Comparison of ENCODE assay signal across 10 cellular contexts in the genomic region with DNA sequence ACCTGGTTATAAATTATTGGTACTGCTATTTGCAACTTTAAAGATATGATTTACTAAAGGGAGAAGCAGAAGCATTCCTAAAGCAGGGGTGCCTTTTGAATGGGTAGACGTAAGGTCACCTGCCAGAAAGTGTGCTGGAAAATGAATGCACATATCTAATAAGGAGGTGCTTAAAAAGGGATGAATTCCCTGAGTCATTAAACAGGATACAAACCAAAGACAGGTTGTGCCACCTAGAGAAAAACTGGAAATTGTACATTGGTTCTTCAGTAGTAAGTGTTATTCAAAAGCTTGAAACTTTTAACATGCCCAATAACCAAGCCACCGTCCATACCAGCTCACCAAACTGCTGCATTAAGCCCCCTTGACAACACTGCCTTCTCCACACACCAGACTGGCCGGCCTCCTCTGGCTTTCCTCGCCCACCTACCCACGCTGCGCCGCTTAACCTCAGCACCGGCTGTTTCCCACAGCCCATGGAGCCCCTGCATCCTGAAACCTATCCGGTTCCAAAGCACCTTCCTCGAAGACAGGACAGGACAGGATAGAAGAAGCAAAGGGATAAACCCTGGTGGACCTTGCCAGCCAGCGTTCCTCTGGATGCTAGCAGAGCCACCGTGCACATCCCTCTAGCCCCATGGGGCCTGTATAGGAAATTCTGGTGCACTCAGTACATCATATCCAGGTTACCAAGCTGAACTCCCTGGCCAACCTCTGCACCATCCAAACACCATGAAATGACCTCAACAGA.
DNase-seq lines count a peak whose midpoint lies in the region; ATAC-seq and TF ChIP-seq lines count a peak whose summit lies in the region.
"Had no signal": no experiment of that assay in that cellular context is flagged by ENCODE, and none has a peak within 500 bp of the region (broad histone marks: within the 10 kb centered on the region; RNA-seq: fewer than 3 reads in every experiment).

No MANE protein-coding gene starts in this region.

- no peak for DNase-seq in activated naive CD4-positive, alpha-beta T cell treated with anti-CD3 and anti-CD28 coated beads, Interleukin-2, amount 10 ng/mL, durations not matched to agents 7 days and 5 days
- no peak for DNase-seq in activated naive CD4-positive, alpha-beta T cell (lab: John Stamatoyannopoulos, UW)
- DNase-seq in activated T-cell treated with anti-CD3 and anti-CD28 coated beads, Interleukin-2, amount 50 U/mL, for 72 hours: no peak
- DNase-seq in kidney epithelial cell (ENCODE audit: low read depth) (no peak), thoracic aorta (ENCODE audit: low spot score) (no peak), GM23248 (no peak), LoVo (ENCODE audit: low spot score) (no peak), NCI-H2227 (lab: John Stamatoyannopoulos, UW; ENCODE audit: unreplicated experiment) (no peak)
- DNase-seq: activated effector memory CD4-positive, alpha-beta T cell treated with Interleukin-2 at 50 U/mL for 16 hours; NCI-H1694 had no signal

- CTCF ChIA-PET in activated naive CD4-positive, alpha-beta T cell treated with anti-CD3 and anti-CD28 coated beads, Interleukin-2, amount 10 ng/mL, durations not matched to agents 7 days and 5 days (lab: Charles Lee): interaction anchor here (0.5 kb wide), 1 partner anchor 895 kb away, joined by 4 read pairs; no protein-coding TSS in a partner anchor

- peaks cover 13% of the 10 kb centered on the region for H3K4me1 Mint-ChIP-seq in activated naive CD4-positive, alpha-beta T cell treated with anti-CD3 and anti-CD28 coated beads, Interleukin-2, amount 10 ng/mL, durations not matched to agents 7 days and 5 days
- H3K4me1 Mint-ChIP-seq in activated T-cell treated with anti-CD3 and anti-CD28 coated beads, Interleukin-2, amount 50 U/mL, for 72 hours (ENCODE audit: low read depth): peaks cover 22% of the 10 kb centered on the region

- WGBS in GM23248 (ENCODE audit: low coverage in 1 of 2, low lambda C conversion rate in 2 of 2, missing lambda C conversion rate in 2 of 2), 2 experiments: 55 to 59% methylated on average over 12 of the region's 12 CpGs

- no peak for ATAC-seq in activated T-cell treated with anti-CD3 and anti-CD28 coated beads, Interleukin-2, amount 50 U/mL, for 72 hours (replicated peaks in 1 of 2)
- ATAC-seq in thoracic aorta (ENCODE audit: insufficient number of reproducible peaks, low FRiP score, low read depth): no peak

- no peaks in the 10 kb centered on the region for H3K9me2 ChIP-seq in GM23248 (ENCODE audit: insufficient read depth)

- peak; percentile 11 for TF ChIP-seq CTCF in kidney epithelial cell (IDR thresholded peaks at IDR 0.05; ENCODE audit: insufficient read depth, low read length, poor library complexity, severe bottlenecking)
- TF ChIP-seq CTCF in thoracic aorta (IDR thresholded peaks at IDR 0.05): no peak

- H3K27me3 ChIP-seq in kidney epithelial cell (ENCODE audit: control insufficient read depth, insufficient read depth, low read length) (no peaks in the 10 kb centered on the region), thoracic aorta (replicated peaks; ENCODE audit: insufficient read depth) (no peaks in the 10 kb centered on the region), GM23248 (replicated peaks; ENCODE audit: insufficient read depth) (peaks cover 50% of the 10 kb centered on the region)

- no peaks in the 10 kb centered on the region for H3K79me2 ChIP-seq in GM23248 (ENCODE audit: insufficient read depth)

- no peaks in the 10 kb centered on the region for H3K36me3 Mint-ChIP-seq in activated naive CD4-positive, alpha-beta T cell treated with anti-CD3 and anti-CD28 coated beads, Interleukin-2, amount 10 ng/mL, durations not matched to agents 7 days and 5 days
- peaks cover 0 to 2% of the 10 kb centered on the region in 2 donors for H3K36me3 Mint-ChIP-seq in activated T-cell treated with anti-CD3 and anti-CD28 coated beads, Interleukin-2, amount 50 U/mL, for 72 hours (ENCODE audit: insufficient read depth in 2 of 2)

- in situ Hi-C loops in GM23248 (cut with MboI): no loop called here

- no peaks in the 10 kb centered on the region for H4K20me1 ChIP-seq in GM23248 (ENCODE audit: insufficient read depth)

- H3K9ac ChIP-seq in GM23248: no peak overlapping the region

- no peak overlapping the region for H3K4me2 ChIP-seq in GM23248 (ENCODE audit: unreplicated experiment)

- H3K4me3 Mint-ChIP-seq in activated naive CD4-positive, alpha-beta T cell treated with anti-CD3 and anti-CD28 coated beads, Interleukin-2, amount 10 ng/mL, durations not matched to agents 7 days and 5 days: peak overlapping the region; percentile 76
- peak overlapping the region; percentile 79 to 83 for H3K4me3 Mint-ChIP-seq in activated T-cell treated with anti-CD3 and anti-CD28 coated beads, Interleukin-2, amount 50 U/mL, for 72 hours

- H3K27ac Mint-ChIP-seq in activated naive CD4-positive, alpha-beta T cell treated with anti-CD3 and anti-CD28 coated beads, Interleukin-2, amount 10 ng/mL, durations not matched to agents 7 days and 5 days: no peak overlapping the region
- no peak overlapping the region for H3K27ac Mint-ChIP-seq in activated T-cell treated with anti-CD3 and anti-CD28 coated beads, Interleukin-2, amount 50 U/mL, for 72 hours

- H3K4me3 ChIP-seq in kidney epithelial cell (ENCODE audit: low read depth, low read length): peak overlapping the region; percentile 80
- H3K4me3 ChIP-seq in thoracic aorta: peak overlapping the region; percentile 77
- no peak overlapping the region for H3K4me3 ChIP-seq in GM23248

- no peak overlapping the region for H2AFZ ChIP-seq in GM23248

- H3K9me3 Mint-ChIP-seq in activated naive CD4-positive, alpha-beta T cell treated with anti-CD3 and anti-CD28 coated beads, Interleukin-2, amount 10 ng/mL, durations not matched to agents 7 days and 5 days: no peaks in the 10 kb centered on the region
- H3K9me3 Mint-ChIP-seq in activated T-cell treated with anti-CD3 and anti-CD28 coated beads, Interleukin-2, amount 50 U/mL, for 72 hours: no peaks in the 10 kb centered on the region

- H3K27ac ChIP-seq in thoracic aorta: no peak overlapping the region
- H3K27ac ChIP-seq in GM23248: no peak overlapping the region

- peaks cover 40% of the 10 kb centered on the region for H3K27me3 Mint-ChIP-seq in activated naive CD4-positive, alpha-beta T cell treated with anti-CD3 and anti-CD28 coated beads, Interleukin-2, amount 10 ng/mL, durations not matched to agents 7 days and 5 days
- H3K27me3 Mint-ChIP-seq in activated T-cell treated with anti-CD3 and anti-CD28 coated beads, Interleukin-2, amount 50 U/mL, for 72 hours (ENCODE audit: low read depth): peaks cover 44% of the 10 kb centered on the region

- no peaks in the 10 kb centered on the region for H3F3A ChIP-seq in GM23248 (ENCODE audit: insufficient read depth)

- H3K4me1 ChIP-seq in thoracic aorta (ENCODE audit: control insufficient read depth in 1 of 2, low read depth in 2 of 2): peaks cover 2 to 16% of the 10 kb centered on the region in 2 donors
- H3K4me1 ChIP-seq in GM23248 (ENCODE audit: insufficient read depth): no peaks in the 10 kb centered on the region

- H3K36me3 ChIP-seq in kidney epithelial cell (ENCODE audit: control insufficient read depth, insufficient read depth, low read length): no peaks in the 10 kb centered on the region
- H3K36me3 ChIP-seq in thoracic aorta: no peaks in the 10 kb centered on the region
- H3K36me3 ChIP-seq in GM23248 (ENCODE audit: low read depth): no peaks in the 10 kb centered on the region

- H3K9me3 ChIP-seq in thoracic aorta: no peaks in the 10 kb centered on the region
- H3K9me3 ChIP-seq in GM23248 (ENCODE audit: low read depth): no peaks in the 10 kb centered on the region
